Comparison of ENCODE assay signal across 8 cellular contexts in genomic region chr5:115170128-115170923, GRCh38. TPM values are rescaled to one million over a fixed set of nuclear protein-coding genes. Genes with fewer than 3 reads are reported as not detected.
DNase-seq lines count a peak whose midpoint lies in the region; ATAC-seq lines count a peak whose summit lies in the region.

No MANE protein-coding gene starts in this region.

- peak overlapping the region; percentile 96 for H3K27ac Mint-ChIP-seq in dendritic cell treated with granulocyte-macrophage colony-stimulating factor and Interleukin-4, amounts not matched to agents 40 ng/mL and 50 ng/mL, for 4 days

- H3K4me3 Mint-ChIP-seq in dendritic cell treated with granulocyte-macrophage colony-stimulating factor and Interleukin-4, amounts not matched to agents 40 ng/mL and 50 ng/mL, for 4 days = peak overlapping the region; percentile 95

- H3K9me3 ChIP-seq in mesodermal cell (ENCODE audit: control insufficient read depth, low read length) = peaks cover 17% of the 10 kb centered on the region

- WGBS in mesodermal cell (ENCODE audit: insufficient coverage in 2 of 2), 2 experiments = 0% methylated on average over 54 to 58 of the region's 70 CpGs
- 1% methylated on average over 70 of the region's 70 CpGs for WGBS in urinary bladder

- no peaks in the 10 kb centered on the region for H3K36me3 ChIP-seq in mesodermal cell (ENCODE audit: control insufficient read depth, insufficient read depth, low read length)
- no peaks in the 10 kb centered on the region for H3K36me3 ChIP-seq in urinary bladder (ENCODE audit: insufficient read depth)

- peak; percentile 56 for ATAC-seq in HG02885 (IDR thresholded peaks at IDR 0.05; ENCODE audit: poor library complexity, unreplicated experiment)

- intact Hi-C loops in dendritic cell treated with granulocyte-macrophage colony-stimulating factor and Interleukin-4, amounts not matched to agents 40 ng/mL and 50 ng/mL, for 4 days (cut with micrococcal nuclease) = loop anchor here (1.0 kb wide), 1 partner anchor 8 kb away; no protein-coding TSS in a partner anchor

- peak overlapping the region; percentile 72 for H3K4me3 ChIP-seq in mesodermal cell (ENCODE audit: extremely low read depth, insufficient read depth, low read length, poor library complexity, severe bottlenecking)
- peak overlapping the region; percentile 66 for H3K4me3 ChIP-seq in urinary bladder (ENCODE audit: low read depth, low read length)

- H3K36me3 Mint-ChIP-seq in dendritic cell treated with granulocyte-macrophage colony-stimulating factor and Interleukin-4, amounts not matched to agents 40 ng/mL and 50 ng/mL, for 4 days (ENCODE audit: low read depth) = peaks cover 48% of the 10 kb centered on the region

- H3K27me3 Mint-ChIP-seq in dendritic cell treated with granulocyte-macrophage colony-stimulating factor and Interleukin-4, amounts not matched to agents 40 ng/mL and 50 ng/mL, for 4 days = peaks cover 45% of the 10 kb centered on the region

- no peak overlapping the region for H3K27ac ChIP-seq in mesodermal cell (ENCODE audit: low read depth, low read length, severe bottlenecking)
- no peak overlapping the region for H3K27ac ChIP-seq in urinary bladder (ENCODE audit: low read depth)

- peaks cover 5% of the 10 kb centered on the region for H3K4me1 ChIP-seq in mesodermal cell (ENCODE audit: control insufficient read depth, insufficient read depth, low read length, poor library complexity, severe bottlenecking)
- no peaks in the 10 kb centered on the region for H3K4me1 ChIP-seq in urinary bladder (ENCODE audit: insufficient read depth)

- DNase-seq in activated effector memory CD4-positive, alpha-beta T cell treated with anti-CD3 and anti-CD28 coated beads, Interleukin-2, amount 50 U/mL, for 16 hours = peak; percentile 63
- DNase-seq in activated effector memory CD4-positive, alpha-beta T cell treated with Interleukin-2 at 50 U/mL for 16 hours = no peak
- peak; percentile 13 for DNase-seq in OCI-M1 (lab: John Stamatoyannopoulos, UW)
- DNase-seq in NCI-H226 = no peak

- peaks cover 49% of the 10 kb centered on the region for H3K4me1 Mint-ChIP-seq in dendritic cell treated with granulocyte-macrophage colony-stimulating factor and Interleukin-4, amounts not matched to agents 40 ng/mL and 50 ng/mL, for 4 days (ENCODE audit: low read depth)

- H3K9me3 Mint-ChIP-seq in dendritic cell treated with granulocyte-macrophage colony-stimulating factor and Interleukin-4, amounts not matched to agents 40 ng/mL and 50 ng/mL, for 4 days = peaks cover 25% of the 10 kb centered on the region

RNA-seq across cellular contexts. Expression of gene TRIM36, which starts 0.6 kb away (rescaled TPM):
- 5.1 TPM for polyA plus RNA-seq in mesodermal cell (2013, experiment 1 of 2)
- polyA plus RNA-seq in mesodermal cell (2013, experiment 2 of 2) = 5.0 TPM
- 1.8 TPM for total RNA-seq in urinary bladder
- 0.34 TPM for polyA plus RNA-seq in urinary bladder

Comparison
In these comparisons a context has a peak if more than half of its experiments do, and no peak if none do; other contexts are left out.
1. DNase-seq: peak in activated effector memory CD4-positive, alpha-beta T cell treated with anti-CD3 and anti-CD28 coated beads, Interleukin-2, amount 50 U/mL, for 16 hours (single experiment) and OCI-M1 (single experiment); none in activated effector memory CD4-positive, alpha-beta T cell treated with Interleukin-2 at 50 U/mL for 16 hours (single experiment) and NCI-H226 (single experiment).